ENCODE assay signal across 9 cellular contexts in genomic region chr16:3171181-3171854, GRCh38. TPM values are rescaled to one million over a fixed set of nuclear protein-coding genes. Genes with fewer than 3 reads are reported as not detected.
A peak's percentile ranks its signal among the peaks of the same experiment; 100 is the strongest.
DNase-seq lines count a peak whose midpoint lies in the region; ATAC-seq and TF ChIP-seq lines count a peak whose summit lies in the region.
"Had no signal": no experiment of that assay in that cellular context is flagged by ENCODE, and none has a peak within 500 bp of the region (broad histone marks: within the 10 kb centered on the region; RNA-seq: fewer than 3 reads in every experiment).

No MANE protein-coding gene starts in this region.

- H3K4me3 ChIP-seq in OCI-LY3 (ENCODE audit: low read length) (peak overlapping the region; percentile 78), mammary epithelial cell (replicated peaks in 1 of 3; ENCODE audit: insufficient read depth in 1 of 3, low read depth in 2 of 3, low read length in 3 of 3) (peak overlapping the region in 1 of 3 experiments; percentile 21), gastroesophageal sphincter (peak overlapping the region in 1 of 2 donors; percentile 27)

- no peak for TF ChIP-seq EP300 in gastroesophageal sphincter (IDR thresholded peaks at IDR 0.05)

- peak; percentile 45 for ATAC-seq in GM18907 (IDR thresholded peaks at IDR 0.05; ENCODE audit: unreplicated experiment)
- no peak for ATAC-seq in gastroesophageal sphincter
- no peak for ATAC-seq in HG02763 (IDR thresholded peaks at IDR 0.05; ENCODE audit: unreplicated experiment)

- TF ChIP-seq CTCF in OCI-LY3 (IDR thresholded peaks at IDR 0.05; ENCODE audit: low read depth, low read length): no peak
- TF ChIP-seq CTCF in mammary epithelial cell (conservative IDR thresholded peaks at IDR 0.05 in 1 of 2, IDR thresholded peaks at IDR 0.05 in 1 of 2; ENCODE audit: extremely low read depth in 1 of 2, insufficient read depth in 1 of 2, low read depth in 1 of 2, low read length in 2 of 2): no peak
- TF ChIP-seq CTCF in gastroesophageal sphincter (IDR thresholded peaks at IDR 0.05): no peak

- H3K4me2 ChIP-seq in OCI-LY3 (ENCODE audit: low read length) (peak overlapping the region; percentile 85), mammary epithelial cell (ENCODE audit: insufficient read depth, low read depth, low read length) (peak overlapping the region; percentile 62)

- no peaks in the 10 kb centered on the region for H3K36me3 ChIP-seq in OCI-LY3 (replicated peaks; ENCODE audit: low read depth, low read length)
- no peaks in the 10 kb centered on the region for H3K36me3 ChIP-seq in mammary epithelial cell (ENCODE audit: insufficient read depth, low read length)
- H3K36me3 ChIP-seq in gastroesophageal sphincter: no peaks in the 10 kb centered on the region

- peak overlapping the region; percentile 65 for H3K9ac ChIP-seq in OCI-LY3 (ENCODE audit: low read length)
- H3K9ac ChIP-seq in mammary epithelial cell (ENCODE audit: insufficient read depth, low read length): no peak overlapping the region

- H3K4me1 ChIP-seq in OCI-LY3 (ENCODE audit: low read length) (peaks cover 19% of the 10 kb centered on the region), mammary epithelial cell (ENCODE audit: insufficient read depth, low read length) (peaks cover 16% of the 10 kb centered on the region), gastroesophageal sphincter (peaks cover 0 to 38% (median 8%) of the 10 kb centered on the region in 3 donors)

- H3K79me2 ChIP-seq in OCI-LY3 (ENCODE audit: low read length) (no peaks in the 10 kb centered on the region), mammary epithelial cell (ENCODE audit: insufficient read depth, low read length) (no peaks in the 10 kb centered on the region)

- CTCF ChIA-PET in mammary epithelial cell (lab: Charles Lee; ENCODE audit: low non-redundant PET): no interaction called here

- peak overlapping the region; percentile 49; the same call in 1 of the 2 replicates for H2AFZ ChIP-seq in OCI-LY3 (ENCODE audit: low read depth, low read length)
- H2AFZ ChIP-seq in mammary epithelial cell (ENCODE audit: low read depth, low read length): peak overlapping the region; percentile 51

- WGBS in mammary epithelial cell (ENCODE audit: low coverage, missing lambda C conversion rate): 23% methylated on average over 30 of the region's 35 CpGs
- no CpG with 5 or more reads among the region's 35 CpGs for WGBS in gastroesophageal sphincter (ENCODE audit: low coverage in 1 of 2), 2 donors

- DNase-seq in mammary epithelial cell (no peak), posterior vena cava (ENCODE audit: low spot score) (peak; percentile 69), NCI-H446 treated with DMSO at 0.1 percent for 48 hours (lab: John Stamatoyannopoulos, UW) (no peak)
- DNase-seq in effector CD8-positive, alpha-beta T cell (lab: John Stamatoyannopoulos, UW): no peak

- intact Hi-C loops in mammary epithelial cell (cut with micrococcal nuclease) (no loop called here), posterior vena cava (cut with DNase I) (loop anchor here in 1 of 2 donors (5.0 kb wide), 1 partner anchor 504 kb away; no protein-coding TSS in a partner anchor)

- dilution Hi-C loops in mammary epithelial cell (cut with HindIII; ENCODE audit: low sequenced_read_pairs): no loop called here

- BruUV-seq in mammary epithelial cell (replicated peaks; lab: Mats Ljungman, UMichigan): no TSS peak

- H4K20me1 ChIP-seq in OCI-LY3 (ENCODE audit: insufficient read depth, low read length) (no peaks in the 10 kb centered on the region), mammary epithelial cell (ENCODE audit: insufficient read depth, low read length) (no peaks in the 10 kb centered on the region)

- H3K27me3 ChIP-seq in OCI-LY3 (ENCODE audit: low read depth, low read length): no peaks in the 10 kb centered on the region
- peaks cover 2% of the 10 kb centered on the region for H3K27me3 ChIP-seq in mammary epithelial cell (ENCODE audit: insufficient read depth, low read length)
- H3K27me3 ChIP-seq in gastroesophageal sphincter: peaks cover 86% of the 10 kb centered on the region

- H3K9me3 ChIP-seq in OCI-LY3 (ENCODE audit: insufficient read depth, low read length): no peaks in the 10 kb centered on the region
- no peaks in the 10 kb centered on the region for H3K9me3 ChIP-seq in mammary epithelial cell (replicated peaks; ENCODE audit: insufficient read depth, low read length)
- no peaks in the 10 kb centered on the region for H3K9me3 ChIP-seq in gastroesophageal sphincter

- H3K27ac ChIP-seq in OCI-LY3 (ENCODE audit: low read length) (peak overlapping the region; percentile 68), mammary epithelial cell (ENCODE audit: insufficient read depth, low read depth, low read length) (no peak overlapping the region), gastroesophageal sphincter (no peak overlapping the region)

- in situ Hi-C loops in mammary epithelial cell (cut with MboI; ENCODE audit: low sequenced_read_pairs in 2 of 2): no loop called here

- no peak for TF ChIP-seq POLR2A in gastroesophageal sphincter (IDR thresholded peaks at IDR 0.05)

RNA-seq across cellular contexts. Expression of gene OR1F1, which starts 16.7 kb away (rescaled TPM):
- total RNA-seq in mammary epithelial cell: not detected
- polyA plus RNA-seq in mammary epithelial cell: 0.54 TPM
- not detected for polyA minus RNA-seq in mammary epithelial cell
- total RNA-seq in posterior vena cava: not detected
- not detected for total RNA-seq in gastroesophageal sphincter
- total RNA-seq: HT1080 had no signal

RNA-seq across cellular contexts. Expression of gene ZNF213, which starts 36.5 kb away (rescaled TPM):
- total RNA-seq in mammary epithelial cell: 10 to 100 TPM in 1 of 2 donors, 1 to 10 TPM in 1; 7.7 to 10.8 TPM
- polyA plus RNA-seq in mammary epithelial cell: 0.78 TPM
- polyA minus RNA-seq in mammary epithelial cell: 6.5 TPM
- 10 to 100 TPM in 1 of 2 donors, 1 to 10 TPM in 1; 8.3 to 10.2 TPM for total RNA-seq in posterior vena cava
- total RNA-seq in gastroesophageal sphincter: 10 to 100 TPM in 2 of 4 donors, 1 to 10 TPM in 2; 3.6 to 22.3 (median 12.2) TPM

RNA-seq across cellular contexts. Expression of gene ZNF205, which starts 58.9 kb away (rescaled TPM):
- total RNA-seq in mammary epithelial cell (10 to 100 TPM; 14.8 to 19.2 TPM), posterior vena cava (1 to 10 TPM; 7.6 to 8.3 TPM), gastroesophageal sphincter (10 to 100 TPM; 11.6 to 25.8 (median 20.4) TPM)
- 9.8 TPM for polyA plus RNA-seq in mammary epithelial cell
- polyA minus RNA-seq in mammary epithelial cell: 6.7 TPM
